In genomic region chrX:17859609-17860178, GRCh38 we compare ENCODE assay signal across 9 cellular contexts. TPM values are rescaled to one million over a fixed set of nuclear protein-coding genes. Genes with fewer than 3 reads are reported as not detected.
DNase-seq lines count a peak whose midpoint lies in the region; ATAC-seq and TF ChIP-seq lines count a peak whose summit lies in the region.
"Had no signal": no experiment of that assay in that cellular context is flagged by ENCODE, and none has a peak within 500 bp of the region (broad histone marks: within the 10 kb centered on the region; RNA-seq: fewer than 3 reads in every experiment).

No MANE protein-coding gene starts in this region.

- H3K4me2 ChIP-seq in OCI-LY7 (ENCODE audit: low read length), result no peak overlapping the region

- peak overlapping the region; percentile 60 for H3K4me3 Mint-ChIP-seq in chondrocyte (ENCODE audit: unreplicated experiment)

- no peak for ATAC-seq in HG03175 (IDR thresholded peaks at IDR 0.05; ENCODE audit: unreplicated experiment)

- H3K9me2 ChIP-seq in OCI-LY7 (ENCODE audit: insufficient read depth, low read length), result no peaks in the 10 kb centered on the region

- H3K9me3 Mint-ChIP-seq in chondrocyte (ENCODE audit: low read depth), result no peaks in the 10 kb centered on the region

- H3K9me3 ChIP-seq in muscle layer of colon (ENCODE audit: low read length) (no peaks in the 10 kb centered on the region), OCI-LY7 (ENCODE audit: low read length) (no peaks in the 10 kb centered on the region)

- intact Hi-C loops in OCI-LY7 (cut with micrococcal nuclease; ENCODE audit: unreplicated experiment), result no loop called here

- CTCF ChIA-PET in OCI-LY7 (lab: Charles Lee; ENCODE audit: unreplicated experiment), result no interaction called here

- TF ChIP-seq CTCF in chondrocyte (IDR thresholded peaks at IDR 0.05) (no peak), OCI-LY7 (conservative IDR thresholded peaks at IDR 0.05; ENCODE audit: low read length) (no peak)

- peak overlapping the region; percentile 56 to 64 for H3K4me3 ChIP-seq in muscle layer of colon (ENCODE audit: low read depth in 1 of 2, low read length in 2 of 2)
- H3K4me3 ChIP-seq in OCI-LY7 (ENCODE audit: low read depth, low read length, poor library complexity, severe bottlenecking), result no peak overlapping the region

- BruUV-seq in OCI-LY7 (replicated peaks; lab: Mats Ljungman, UMichigan), result no TSS peak

- peaks cover 0 to 6% of the 10 kb centered on the region in 2 donors for H3K27me3 ChIP-seq in muscle layer of colon (ENCODE audit: control insufficient read depth in 1 of 2, insufficient read depth in 2 of 2, low read length in 2 of 2)

- H3K27me3 Mint-ChIP-seq in chondrocyte (ENCODE audit: low read depth), result peaks cover 67% of the 10 kb centered on the region

- H3K27ac ChIP-seq in muscle layer of colon (ENCODE audit: low read depth, low read length), result no peak overlapping the region
- H3K27ac ChIP-seq in OCI-LY7 (ENCODE audit: low read depth, low read length, poor library complexity, severe bottlenecking), result no peak overlapping the region

- no peak overlapping the region for H3K27ac Mint-ChIP-seq in chondrocyte (ENCODE audit: unreplicated experiment)

- H3K9ac ChIP-seq in muscle layer of colon (ENCODE audit: low read length), result peak overlapping the region; percentile 31

- peaks cover 10% of the 10 kb centered on the region for H3K4me1 Mint-ChIP-seq in chondrocyte (ENCODE audit: low read depth)

- H3K36me3 Mint-ChIP-seq in chondrocyte (ENCODE audit: low read depth), result no peaks in the 10 kb centered on the region

- no peaks in the 10 kb centered on the region for H3K36me3 ChIP-seq in muscle layer of colon (ENCODE audit: insufficient read depth, low read length)
- no peaks in the 10 kb centered on the region for H3K36me3 ChIP-seq in OCI-LY7 (ENCODE audit: insufficient read depth, low read length)

- H4K20me1 ChIP-seq in OCI-LY7 (ENCODE audit: insufficient read depth, low read length), result no peaks in the 10 kb centered on the region

- no peaks in the 10 kb centered on the region for H3K79me2 ChIP-seq in OCI-LY7 (ENCODE audit: insufficient read depth, low read depth, low read length)

- peak; percentile 27 for DNase-seq in stimulated activated CD4-positive, alpha-beta T cell treated with anti-CD3 and anti-CD28 coated beads, Interleukin-2, amount 100 ng/mL, for 4 hours (ENCODE audit: low read depth)
- DNase-seq in stimulated activated CD4-positive, alpha-beta T cell treated with anti-CD3 and anti-CD28 coated beads, Interleukin-2, amount 100 ng/mL, for 48 hours, result no peak
- DNase-seq in chondrocyte (ENCODE audit: low spot score), result no peak
- DNase-seq in NCI-H446 treated with DMSO at 0.1 percent for 48 hours (lab: John Stamatoyannopoulos, UW), result no peak
- no peak for DNase-seq in effector CD4-positive, alpha-beta T cell
- no peak for DNase-seq in OCI-LY7 (ENCODE audit: low spot score)
- DNase-seq: GDM1 had no signal

- H2AFZ ChIP-seq in OCI-LY7 (ENCODE audit: low read length), result no peak overlapping the region

- H3K4me1 ChIP-seq in muscle layer of colon (ENCODE audit: insufficient read depth, low read length) (peaks cover 11% of the 10 kb centered on the region), OCI-LY7 (ENCODE audit: insufficient read depth, low read length, poor library complexity, severe bottlenecking) (no peaks in the 10 kb centered on the region)

- POLR2A ChIA-PET in OCI-LY7 (lab: Charles Lee), result no interaction called here

RNA-seq across cellular contexts. Expression of gene RAI2, which starts 1.4 kb away (rescaled TPM):
- total RNA-seq in chondrocyte (0.85 to 0.97 TPM (median 0.87 TPM) in 3 replicates), OCI-LY7 (2022) (not detected in 2 replicates)
- not detected in 2 replicates for total RNA-seq in OCI-LY7 (2014; rRNA removed; shearing (Covaris generic))
